In genomic region chr10:5805260-5805659, GRCh38 we compare ENCODE assay signal across 23 cellular contexts.
"Had no signal": no experiment of that assay in that cellular context is flagged by ENCODE, and none has a peak within 500 bp of the region (broad histone marks: within the 10 kb centered on the region; RNA-seq: fewer than 3 reads in every experiment).

No MANE protein-coding gene starts in this region.

- H3K4me3 Mint-ChIP-seq: activated CD8-positive, alpha-beta T cell treated with anti-CD3 and anti-CD28 coated beads for 36 hours; activated naive CD4-positive, alpha-beta T cell treated with anti-CD3 and anti-CD28 coated beads, Interleukin-2, amount 50 U/mL, for 24 hours; activated T-helper 1 cell treated with anti-CD3 and anti-CD28 coated beads, Interleukin-12 subunit alpha, Interleukin-12 subunit beta, Interleukin-2, Interleukin-4 antibody, amounts not matched to agents 30 ng/mL and 10 ng/mL and 1 ng/mL, durations not matched to agents 14 hours and 24 hours and 36 hours; T-cell had no signal

- H3K27me3 Mint-ChIP-seq: activated CD8-positive, alpha-beta T cell treated with anti-CD3 and anti-CD28 coated beads for 36 hours; activated naive CD4-positive, alpha-beta T cell treated with anti-CD3 and anti-CD28 coated beads, Interleukin-2, amount 50 U/mL, for 24 hours; T-cell had no signal

- H3K27me3 ChIP-seq: breast epithelium had no signal

- H3K27ac ChIP-seq: breast epithelium, VCaP had no signal

- H3K27ac Mint-ChIP-seq: activated CD8-positive, alpha-beta T cell treated with anti-CD3 and anti-CD28 coated beads for 36 hours; activated naive CD4-positive, alpha-beta T cell treated with anti-CD3 and anti-CD28 coated beads, Interleukin-2, amount 50 U/mL, for 24 hours; activated T-helper 1 cell treated with anti-CD3 and anti-CD28 coated beads, Interleukin-12 subunit alpha, Interleukin-12 subunit beta, Interleukin-2, Interleukin-4 antibody, amounts not matched to agents 30 ng/mL and 10 ng/mL and 1 ng/mL, durations not matched to agents 14 hours and 24 hours and 36 hours; T-cell had no signal

- DNase-seq: activated CD4-positive, alpha-beta T cell treated with anti-CD3 and anti-CD28 coated beads for 4 hours; activated CD8-positive, alpha-beta memory T cell treated with anti-CD3 and anti-CD28 coated beads, Interleukin-2, amount 50 U/mL, for 48 hours; activated CD8-positive, alpha-beta T cell treated with anti-CD3 and anti-CD28 coated beads for 36 hours; activated effector memory CD4-positive, alpha-beta T cell treated with Interleukin-2 at 50 U/mL for 16 hours; activated naive CD4-positive, alpha-beta T cell; activated T-cell treated with anti-CD3 and anti-CD28 coated beads, Interleukin-2, amount 50 U/mL, for 1 hour; aorta; caudate nucleus; MM.1S; NCI-H1105; NCI-H1436; NCI-H187; NCI-H2081; NCI-H510A treated with DMSO at 0.1 percent for 48 hours; NCI-H69; SIG-M5; T-cell; T-helper 2 cell; T1000 had no signal

- H3K4me3 ChIP-seq: breast epithelium had no signal

- H3K9me3 ChIP-seq: breast epithelium had no signal

- H3K36me3 ChIP-seq: breast epithelium had no signal

- H3K9me3 Mint-ChIP-seq: activated naive CD4-positive, alpha-beta T cell treated with anti-CD3 and anti-CD28 coated beads, Interleukin-2, amount 50 U/mL, for 24 hours; activated T-helper 1 cell treated with anti-CD3 and anti-CD28 coated beads, Interleukin-12 subunit alpha, Interleukin-12 subunit beta, Interleukin-2, Interleukin-4 antibody, amounts not matched to agents 30 ng/mL and 10 ng/mL and 1 ng/mL, durations not matched to agents 14 hours and 24 hours and 36 hours; T-cell had no signal
